ENCODE assay signal across 27 cellular contexts in the genomic region with DNA sequence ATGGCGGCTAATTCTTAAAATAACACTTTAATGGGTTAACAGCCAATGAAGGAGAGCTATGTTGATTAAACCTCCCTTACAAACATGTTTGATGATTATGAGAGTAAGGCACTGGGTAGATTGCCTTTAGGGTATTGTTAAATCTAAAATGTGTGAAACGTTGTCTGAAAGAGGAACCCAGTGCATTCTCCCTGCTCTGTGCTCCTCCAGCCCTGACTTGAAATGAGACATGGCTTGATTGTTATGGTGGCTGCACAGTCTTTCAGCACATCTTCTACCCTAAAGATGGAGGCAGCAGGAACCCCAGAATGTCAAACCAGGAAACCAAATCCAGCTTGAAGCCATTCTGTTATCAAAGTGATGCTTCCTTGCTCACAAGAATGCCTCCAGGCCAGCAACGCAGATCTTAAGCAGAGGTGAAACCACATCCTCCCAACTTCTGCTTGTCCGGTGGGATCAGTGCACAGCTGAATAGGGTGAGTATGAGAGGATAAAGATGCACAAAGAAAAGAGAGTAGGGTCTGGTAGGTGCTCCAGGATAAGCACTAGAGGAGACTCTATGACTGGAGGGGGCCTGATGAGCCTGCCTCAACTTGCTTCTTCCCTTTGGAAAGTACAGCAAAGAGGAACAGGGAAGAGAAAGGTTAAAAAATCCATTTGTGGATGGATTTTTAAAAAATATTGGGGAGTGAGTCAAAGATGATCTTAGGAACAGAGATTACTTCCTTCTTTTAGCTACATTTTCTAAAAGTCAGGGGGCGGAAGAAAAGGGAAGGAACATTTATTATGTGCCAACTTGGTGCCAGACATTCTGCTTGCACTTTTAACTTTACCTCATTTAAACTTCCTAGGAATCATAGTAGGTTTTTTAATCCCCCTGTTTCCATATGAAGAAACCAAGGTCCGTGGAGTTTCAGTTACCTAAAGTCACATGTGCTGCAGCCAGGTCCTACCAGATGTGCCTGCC.
A peak's percentile ranks its signal among the peaks of the same experiment; 100 is the strongest.
DNase-seq lines count a peak whose midpoint lies in the region; ATAC-seq, FAIRE-seq and TF ChIP-seq lines count a peak whose summit lies in the region.
"Had no signal": no experiment of that assay in that cellular context is flagged by ENCODE, and none has a peak within 500 bp of the region (broad histone marks: within the 10 kb centered on the region; RNA-seq: fewer than 3 reads in every experiment).

No MANE protein-coding gene starts in this region.

- ATAC-seq in upper lobe of right lung = peak; percentile 66
- ATAC-seq in right lobe of liver = no peak
- no peak for ATAC-seq in HG02970 (IDR thresholded peaks at IDR 0.05; ENCODE audit: low FRiP score, unreplicated experiment)
- ATAC-seq: activated CD8-positive, alpha-beta T cell treated with anti-CD3 and anti-CD28 coated beads for 36 hours; activated naive CD4-positive, alpha-beta T cell treated with anti-CD3 and anti-CD28 coated beads, Interleukin-2, amount 50 U/mL, for 72 hours; effector memory CD8-positive, alpha-beta T cell; GM12878; heart left ventricle had no signal

- FAIRE-seq in GM12891 (lab: Jason Lieb, UNC) = peak; percentile 5
- peak; percentile 73 for FAIRE-seq in keratinocyte (lab: Jason Lieb, UNC)
- FAIRE-seq: GM12878 had no signal

- H3K4me1 ChIP-seq in keratinocyte (ENCODE audit: control insufficient read depth, extremely low read depth, insufficient read depth, low read length) = peaks cover 12% of the 10 kb centered on the region
- H3K4me1 ChIP-seq in upper lobe of right lung = no peaks in the 10 kb centered on the region
- no peaks in the 10 kb centered on the region for H3K4me1 ChIP-seq in right lobe of liver
- H3K4me1 ChIP-seq: neural progenitor cell, prostate gland, tibial nerve had no signal

- TF ChIP-seq POLR2A in GM12891 (IDR thresholded peaks at IDR 0.05; ENCODE audit: low read depth, low read length) = no peak
- TF ChIP-seq POLR2A in right lobe of liver (IDR thresholded peaks at IDR 0.05) = no peak

- H2AFZ ChIP-seq in keratinocyte (ENCODE audit: control insufficient read depth, low read length) = no peak overlapping the region
- H2AFZ ChIP-seq: neural progenitor cell had no signal

- H3K4me3 ChIP-seq in keratinocyte (ENCODE audit: control insufficient read depth in 2 of 3, extremely low read depth in 1 of 3, insufficient read depth in 2 of 3, low read depth in 1 of 3, low read length in 3 of 3) (no peak overlapping the region), upper lobe of right lung (no peak overlapping the region), right lobe of liver (no peak overlapping the region)
- H3K4me3 ChIP-seq: cardiac muscle cell, coronary artery, GM12878, heart left ventricle, neural progenitor cell, prostate gland, tibial nerve had no signal

- H3K79me2 ChIP-seq in keratinocyte (ENCODE audit: control insufficient read depth, insufficient read depth, low read length) = no peaks in the 10 kb centered on the region

- H3K27ac ChIP-seq in keratinocyte (ENCODE audit: control insufficient read depth, insufficient read depth, low read length) (no peak overlapping the region), upper lobe of right lung (no peak overlapping the region), right lobe of liver (no peak overlapping the region)
- H3K27ac ChIP-seq: C4-2B, cardiac muscle cell, coronary artery, neural progenitor cell, prostate gland, RWPE1, tibial nerve had no signal

- no peak for DNase-seq in GM12891 (ENCODE audit: insufficient read length, low spot score)
- peak; percentile 22 for DNase-seq in NOMO-1 treated with dmso at 0.1 percent for 144 hours (lab: John Stamatoyannopoulos, UW; ENCODE audit: unreplicated experiment)
- DNase-seq in keratinocyte (ENCODE audit: low read depth, low spot score) = no peak
- DNase-seq in upper lobe of right lung = no peak
- no peak for DNase-seq in hepatic stellate cell (ENCODE audit: low spot score)
- DNase-seq in right lobe of liver = no peak
- DNase-seq: activated CD4-positive, alpha-beta T cell treated with anti-CD3 and anti-CD28 coated beads for 1 hour; activated CD8-positive, alpha-beta T cell treated with anti-CD3 and anti-CD28 coated beads for 36 hours; anterior cingulate cortex; Calu3; DND-41; effector memory CD8-positive, alpha-beta T cell; erythroblast; heart left ventricle; NCI-H187 treated with DMSO at 0.1 percent for 48 hours; NCI-H526 treated with DMSO at 0.1 percent for 48 hours; stimulated activated CD8-positive, alpha-beta memory T cell treated with anti-CD3 and anti-CD28 coated beads, Interleukin-4, amount 100 ng/mL, for 48 hours had no signal

- dilution Hi-C loops in keratinocyte (cut with MboI; ENCODE audit: extremely low pct_ligation_motif_present, low sequenced_read_pairs) = no loop called here

- H3K36me3 ChIP-seq in keratinocyte (ENCODE audit: control insufficient read depth in 2 of 2, extremely low read depth in 1 of 2, insufficient read depth in 2 of 2, low read length in 2 of 2) (no peaks in the 10 kb centered on the region), upper lobe of right lung (no peaks in the 10 kb centered on the region), right lobe of liver (no peaks in the 10 kb centered on the region)
- H3K36me3 ChIP-seq: cardiac muscle cell, heart left ventricle, neural progenitor cell, prostate gland, tibial nerve had no signal

- H3K9ac ChIP-seq in keratinocyte (ENCODE audit: control insufficient read depth, extremely low read depth, insufficient read depth, low read length) = no peak overlapping the region
- H3K9ac ChIP-seq: neural progenitor cell had no signal

- no peaks in the 10 kb centered on the region for H3K9me1 ChIP-seq in keratinocyte (ENCODE audit: control insufficient read depth, extremely low read depth, insufficient read depth, low read length)

- H3K9me3 ChIP-seq in keratinocyte (ENCODE audit: control insufficient read depth, low read depth, low read length) (no peaks in the 10 kb centered on the region), upper lobe of right lung (no peaks in the 10 kb centered on the region), right lobe of liver (no peaks in the 10 kb centered on the region)
- H3K9me3 ChIP-seq: heart left ventricle, prostate gland, tibial nerve had no signal

- H3K27me3 ChIP-seq in keratinocyte (ENCODE audit: control insufficient read depth, extremely low read depth, insufficient read depth, low read length) = no peaks in the 10 kb centered on the region
- no peaks in the 10 kb centered on the region for H3K27me3 ChIP-seq in upper lobe of right lung
- no peaks in the 10 kb centered on the region for H3K27me3 ChIP-seq in right lobe of liver
- H3K27me3 ChIP-seq: cardiac muscle cell, heart left ventricle, neural progenitor cell, tibial nerve had no signal

- no peaks in the 10 kb centered on the region for H4K20me1 ChIP-seq in keratinocyte (ENCODE audit: control insufficient read depth, extremely low read depth, insufficient read depth, low read length)

- TF ChIP-seq CTCF in keratinocyte (optimal IDR thresholded peaks at IDR 0.05 in 1 of 3, IDR thresholded peaks at IDR 0.05 in 1 of 3, conservative IDR thresholded peaks at IDR 0.05 in 1 of 3; ENCODE audit: extremely low read depth in 1 of 3, insufficient read depth in 2 of 3, low read length in 3 of 3) = no peak
- no peak for TF ChIP-seq CTCF in upper lobe of right lung (IDR thresholded peaks at IDR 0.05)
- no peak for TF ChIP-seq CTCF in right lobe of liver (IDR thresholded peaks at IDR 0.05)

- intact Hi-C loops in upper lobe of right lung (cut with DNase I) = no loop called here
- intact Hi-C loops in right lobe of liver (cut with DNase I) = no loop called here

- no peak overlapping the region for H3K4me2 ChIP-seq in keratinocyte (ENCODE audit: control insufficient read depth, extremely low read depth, insufficient read depth, low read depth, low read length)
- H3K4me2 ChIP-seq: neural progenitor cell had no signal

- 64% methylated on average over 6 of the region's 6 CpGs for WGBS in right lobe of liver (ENCODE audit: insufficient coverage, low coverage, low lambda C conversion rate, missing lambda C conversion rate)

TF ChIP-seq in GM12891, 5 proteins besides CTCF, POLR2A, EP300 and RAD21:
- TF ChIP-seq TAF1 (IDR thresholded peaks at IDR 0.05; ENCODE audit: low read depth, low read length) (no peak), SPI1 (IDR thresholded peaks at IDR 0.05; ENCODE audit: low read depth, low read length) (peak; percentile 22; the same call in 1 of the 2 replicates)
